Comparison of ENCODE assay signal across 14 cellular contexts in the genomic region with DNA sequence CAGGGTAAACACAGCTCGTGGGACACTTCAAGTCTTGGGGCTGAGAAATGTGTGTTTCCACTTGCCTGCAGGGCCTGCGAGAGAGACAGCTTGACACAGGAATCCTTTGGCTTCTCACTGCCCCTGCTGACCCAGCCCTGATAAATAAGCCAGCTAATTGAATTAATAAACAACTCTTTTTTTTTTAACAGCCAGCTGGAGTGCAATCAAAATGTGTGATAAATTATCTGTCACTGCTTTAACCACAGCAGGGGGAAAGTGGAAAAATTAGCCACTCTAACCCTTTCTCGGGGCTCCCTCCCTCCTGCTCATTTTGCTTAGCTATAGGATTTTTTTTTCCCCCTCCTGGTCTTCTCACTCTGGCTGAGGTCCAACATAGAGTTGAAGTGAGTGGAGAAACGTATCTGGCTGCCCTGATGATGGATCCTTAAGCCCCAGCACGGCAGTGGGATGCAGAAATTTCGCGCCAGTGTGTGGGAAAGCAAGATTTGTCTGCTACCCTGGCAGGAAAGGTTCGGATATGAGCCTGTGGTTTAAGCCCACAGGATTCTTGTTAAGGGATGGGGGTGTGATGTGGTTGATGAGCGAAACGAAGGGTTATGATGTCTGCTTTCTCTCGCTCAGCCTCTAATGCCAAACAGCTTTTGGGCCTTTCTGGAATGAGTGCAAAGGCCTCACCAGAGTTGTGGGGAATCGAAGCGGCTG.
DNase-seq lines count a peak whose midpoint lies in the region; ATAC-seq and TF ChIP-seq lines count a peak whose summit lies in the region.
"Had no signal": no experiment of that assay in that cellular context is flagged by ENCODE, and none has a peak within 500 bp of the region (broad histone marks: within the 10 kb centered on the region; RNA-seq: fewer than 3 reads in every experiment).

No MANE protein-coding gene starts in this region.

- H3K9me3 Mint-ChIP-seq in stimulated activated naive CD8-positive, alpha-beta T cell treated with anti-CD3 and anti-CD28 coated beads, Interleukin-15, amount 100 ng/mL, for 72 hours: no peaks in the 10 kb centered on the region
- H3K9me3 Mint-ChIP-seq in H9: no peaks in the 10 kb centered on the region; a peak in 1 of 5 replicates
- H3K9me3 Mint-ChIP-seq: natural killer cell treated with Interleukin-12 subunit alpha and Interleukin-12 subunit beta and Interleukin-15 and Interleukin-18, amount 100 ng/mL, for 72 hours had no signal

- no peak for DNase-seq in stimulated activated naive CD8-positive, alpha-beta T cell treated with anti-CD3 and anti-CD28 coated beads, Interleukin-15, Interleukin-2, amounts not matched to agents 100 U/mL and 50 U/mL, for 24 hours
- no peak for DNase-seq in stimulated activated naive CD8-positive, alpha-beta T cell treated with anti-CD3 and anti-CD28 coated beads, Interleukin-15, amount 100 ng/mL, for 72 hours
- DNase-seq in NCI-H82 treated with DMSO at 0.1 percent for 48 hours (lab: John Stamatoyannopoulos, UW; ENCODE audit: unreplicated experiment) (peak; percentile 71), hepatocyte (ENCODE audit: low spot score) (peak; percentile 12), SW 1271 (lab: John Stamatoyannopoulos, UW) (no peak), H9 (no peak), superior temporal gyrus (ENCODE audit: extremely low spot score) (no peak)
- DNase-seq: PC-9; stimulated activated naive CD4-positive, alpha-beta T cell had no signal

- no peak overlapping the region for H3K4ac ChIP-seq in H9 (ENCODE audit: low read depth, low read length)

- WGBS in hepatocyte (ENCODE audit: low lambda C conversion rate, missing lambda C conversion rate): 73% methylated on average over 13 of the region's 13 CpGs
- WGBS in H9 (ENCODE audit: extremely low coverage, insufficient read length, low lambda C conversion rate): no CpG with 5 or more reads among the region's 13 CpGs

- H3K56ac ChIP-seq in H9 (ENCODE audit: insufficient read length, low read depth, low read length): no peak overlapping the region

- no peaks in the 10 kb centered on the region for H3K36me3 ChIP-seq in hepatocyte (replicated peaks; ENCODE audit: insufficient read depth, low read depth)

- no peak overlapping the region for H4K91ac ChIP-seq in H9 (ENCODE audit: insufficient read length, low read depth, low read length)

- no peak overlapping the region for H3K27ac Mint-ChIP-seq in stimulated activated naive CD8-positive, alpha-beta T cell treated with anti-CD3 and anti-CD28 coated beads, Interleukin-15, amount 100 ng/mL, for 72 hours
- peak overlapping the region in 1 of 3 experiments; percentile 62; a peak in 2 of 7 replicates for H3K27ac Mint-ChIP-seq in H9
- H3K27ac Mint-ChIP-seq: natural killer cell treated with Interleukin-12 subunit alpha and Interleukin-12 subunit beta and Interleukin-15 and Interleukin-18, amount 100 ng/mL, for 72 hours had no signal

- no peak for TF ChIP-seq CTCF in hepatocyte (IDR thresholded peaks at IDR 0.05; ENCODE audit: poor library complexity)
- TF ChIP-seq CTCF in H9 (conservative IDR thresholded peaks at IDR 0.05): no peak

- no peak overlapping the region for H3K14ac ChIP-seq in H9 (ENCODE audit: insufficient read depth, low read length)

- peaks cover 17% of the 10 kb centered on the region for H3K27me3 Mint-ChIP-seq in stimulated activated naive CD8-positive, alpha-beta T cell treated with anti-CD3 and anti-CD28 coated beads, Interleukin-15, amount 100 ng/mL, for 72 hours
- H3K27me3 Mint-ChIP-seq in H9 (ENCODE audit: low read depth): no peaks in the 10 kb centered on the region

- no peak overlapping the region for H3K18ac ChIP-seq in H9 (ENCODE audit: insufficient read length, low read depth, low read length)

- no peak overlapping the region for H3K4me3 ChIP-seq in hepatocyte
- H3K4me3 ChIP-seq: body of pancreas, PC-9 had no signal

- no peak overlapping the region for H2BK5ac ChIP-seq in H9 (ENCODE audit: insufficient read length, low read length)

- no peak overlapping the region for H3T11ph ChIP-seq in H9 (ENCODE audit: low read length)

- no peak overlapping the region for H2BK120ac ChIP-seq in H9 (ENCODE audit: low read depth, low read length, poor library complexity, severe bottlenecking)

- H2AFZ ChIP-seq in hepatocyte (no peak overlapping the region), H9 (ENCODE audit: low read length) (no peak overlapping the region)
- H2AFZ ChIP-seq: PC-9 had no signal

- H4K20me1 ChIP-seq in hepatocyte (ENCODE audit: insufficient read depth, poor library complexity, severe bottlenecking): no peaks in the 10 kb centered on the region
- no peaks in the 10 kb centered on the region for H4K20me1 ChIP-seq in H9 (ENCODE audit: control insufficient read depth, insufficient read depth, insufficient read length)

- H3K4me1 Mint-ChIP-seq in stimulated activated naive CD8-positive, alpha-beta T cell treated with anti-CD3 and anti-CD28 coated beads, Interleukin-15, amount 100 ng/mL, for 72 hours: peaks cover 11% of the 10 kb centered on the region
- H3K4me1 Mint-ChIP-seq in H9: no peaks in the 10 kb centered on the region

- no peak overlapping the region for H3K23ac ChIP-seq in H9 (ENCODE audit: insufficient read length, low read depth, low read length)

- peak; percentile 40 for ATAC-seq in stimulated activated naive CD8-positive, alpha-beta T cell treated with anti-CD3 and anti-CD28 coated beads, Interleukin-15, Interleukin-2, amounts not matched to agents 100 U/mL and 50 U/mL, for 24 hours
- no peak for ATAC-seq in stimulated activated naive CD8-positive, alpha-beta T cell treated with anti-CD3 and anti-CD28 coated beads, Interleukin-15, amount 100 ng/mL, for 72 hours
- no peak for ATAC-seq in HG02885 (IDR thresholded peaks at IDR 0.05; ENCODE audit: poor library complexity, unreplicated experiment)
- ATAC-seq: body of pancreas; HCT116; natural killer cell treated with Interleukin-12 subunit alpha and Interleukin-12 subunit beta and Interleukin-15 and Interleukin-18, amount 100 ng/mL, for 72 hours had no signal

- H3K23me2 ChIP-seq in H9 (ENCODE audit: insufficient read length, low read depth, low read length, poor library complexity, severe bottlenecking): no peaks in the 10 kb centered on the region

- no peak overlapping the region for H2BK20ac ChIP-seq in H9 (ENCODE audit: low read depth, low read length, poor library complexity, severe bottlenecking)

- no peak overlapping the region for H4K8ac ChIP-seq in H9 (replicated peaks; ENCODE audit: insufficient read length, low read depth, low read length)

- no peak overlapping the region for H2BK15ac ChIP-seq in H9 (ENCODE audit: low read depth, low read length)

- H3K79me2 ChIP-seq in hepatocyte (no peaks in the 10 kb centered on the region), H9 (ENCODE audit: insufficient read depth, low read length) (no peaks in the 10 kb centered on the region)

- no peak overlapping the region for H3K4me3 Mint-ChIP-seq in stimulated activated naive CD8-positive, alpha-beta T cell treated with anti-CD3 and anti-CD28 coated beads, Interleukin-15, amount 100 ng/mL, for 72 hours
- H3K4me3 Mint-ChIP-seq in H9: no peak overlapping the region
- H3K4me3 Mint-ChIP-seq: natural killer cell treated with Interleukin-12 subunit alpha and Interleukin-12 subunit beta and Interleukin-15 and Interleukin-18, amount 100 ng/mL, for 72 hours had no signal

- no peak overlapping the region for H3K4me2 ChIP-seq in hepatocyte
- no peak overlapping the region for H3K4me2 ChIP-seq in H9 (ENCODE audit: insufficient read depth, insufficient read length, low read length)
- H3K4me2 ChIP-seq: PC-9 had no signal

- no peaks in the 10 kb centered on the region for H3K36me3 Mint-ChIP-seq in H9 (ENCODE audit: insufficient read depth in 1 of 3, low read depth in 3 of 3)
- H3K36me3 Mint-ChIP-seq: natural killer cell treated with Interleukin-12 subunit alpha and Interleukin-12 subunit beta and Interleukin-15 and Interleukin-18, amount 100 ng/mL, for 72 hours had no signal

- peak overlapping the region; percentile 38 for H3K27ac ChIP-seq in hepatocyte
- no peak overlapping the region for H3K27ac ChIP-seq in H9 (ENCODE audit: insufficient read length, low read depth, low read length)
- H3K27ac ChIP-seq: body of pancreas, C4-2B, PC-9 had no signal

- H3K9me3 ChIP-seq in hepatocyte (ENCODE audit: low read depth) (no peaks in the 10 kb centered on the region), H9 (ENCODE audit: control insufficient read depth, low read depth, low read length) (no peaks in the 10 kb centered on the region)
- H3K9me3 ChIP-seq: body of pancreas had no signal

- H2BK12ac ChIP-seq in H9 (ENCODE audit: insufficient read length, low read depth, low read length): no peak overlapping the region

- no peak overlapping the region for H2AK5ac ChIP-seq in H9 (ENCODE audit: insufficient read length, low read length)

- H3K4me1 ChIP-seq in hepatocyte (ENCODE audit: insufficient read depth) (peaks cover 28% of the 10 kb centered on the region), H9 (ENCODE audit: insufficient read depth, low read length) (no peaks in the 10 kb centered on the region)

- H3K27me3 ChIP-seq in hepatocyte: no peaks in the 10 kb centered on the region
- no peaks in the 10 kb centered on the region for H3K27me3 ChIP-seq in H9 (ENCODE audit: insufficient read depth, low read length)
- H3K27me3 ChIP-seq: body of pancreas had no signal

- no peak overlapping the region for H3K9ac ChIP-seq in H9 (ENCODE audit: extremely low read depth, insufficient read length, low read length)

- no peak overlapping the region for H4K5ac ChIP-seq in H9 (ENCODE audit: insufficient read length, low read depth, low read length)

- H3K79me1 ChIP-seq in H9 (ENCODE audit: insufficient read depth, low read depth, low read length, poor library complexity, severe bottlenecking): no peaks in the 10 kb centered on the region

- no peaks in the 10 kb centered on the region for H3K9me2 ChIP-seq in hepatocyte (replicated peaks; ENCODE audit: insufficient read depth)

Comparison
In these comparisons a context has a peak if more than half of its experiments do, and no peak if none do; other contexts are left out.
1. DNase-seq: peak in NCI-H82 treated with DMSO at 0.1 percent for 48 hours (single experiment) and hepatocyte (single experiment); none in stimulated activated naive CD8-positive, alpha-beta T cell treated with anti-CD3 and anti-CD28 coated beads, Interleukin-15, Interleukin-2, amounts not matched to agents 100 U/mL and 50 U/mL, for 24 hours (single experiment), stimulated activated naive CD8-positive, alpha-beta T cell treated with anti-CD3 and anti-CD28 coated beads, Interleukin-15, amount 100 ng/mL, for 72 hours (0 of 2), SW 1271 (0 of 2), H9 (single experiment) and superior temporal gyrus (single experiment).